ENCODE assay signal across 8 cellular contexts in the genomic region with DNA sequence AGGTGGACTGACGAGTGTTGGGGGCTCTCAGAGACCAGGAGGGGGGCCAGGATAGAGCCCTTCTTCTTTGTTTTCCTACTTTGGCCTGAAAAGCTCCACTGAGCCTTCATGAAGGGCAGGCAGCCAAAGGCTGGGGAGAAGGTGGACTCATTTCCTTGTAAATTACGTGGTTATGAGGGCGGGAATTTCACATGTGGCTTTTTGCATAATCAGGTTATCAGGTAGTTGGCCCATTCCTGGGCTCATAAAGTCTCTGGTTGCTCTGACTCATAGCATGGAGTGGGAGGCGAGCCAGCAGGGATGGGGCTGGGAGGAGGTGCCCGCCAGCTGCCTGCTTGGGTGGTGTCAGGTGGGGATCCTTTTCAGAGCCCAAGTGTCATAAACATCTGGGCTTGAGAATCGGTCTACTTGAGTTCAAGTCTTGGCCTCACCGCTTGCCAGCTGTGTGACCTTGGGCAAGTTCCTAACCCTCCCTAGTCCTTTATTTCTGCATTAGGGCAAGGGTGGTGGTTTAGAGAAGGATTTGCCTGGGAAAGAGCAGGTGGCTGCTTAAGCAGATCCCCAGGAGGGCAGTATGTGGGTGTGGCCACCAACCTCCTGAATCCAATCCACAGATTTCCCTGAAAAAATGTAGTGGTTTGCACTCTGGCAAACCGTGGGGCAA. TPM values are rescaled to one million over a fixed set of nuclear protein-coding genes. Genes with fewer than 3 reads are reported as not detected.
DNase-seq lines count a peak whose midpoint lies in the region; TF ChIP-seq lines count a peak whose summit lies in the region.

No MANE protein-coding gene starts in this region.

- H3K4me1 ChIP-seq in PC-9 (replicated peaks; ENCODE audit: insufficient read depth), result peaks cover 41% of the 10 kb centered on the region
- peaks cover 6 to 33% (median 9%) of the 10 kb centered on the region in 4 donors for H3K4me1 ChIP-seq in stomach

- H3K36me3 Mint-ChIP-seq in endothelial cell (ENCODE audit: low read depth, unreplicated experiment), result peaks cover 3% of the 10 kb centered on the region

- intact Hi-C loops in PC-9 (cut with micrococcal nuclease; ENCODE audit: unreplicated experiment) (loop anchor here (2.0 kb wide), 1 partner anchor 43 kb away; no protein-coding TSS in a partner anchor), stomach (cut with DNase I; ENCODE audit: low total_unique reads) (no loop called here)

- no peak for TF ChIP-seq EP300 in stomach (IDR thresholded peaks at IDR 0.05)

- 25 to 51% (median 34%) methylated on average over 8 of the region's 8 CpGs for WGBS in stomach, 5 donors

- H3K79me2 ChIP-seq in PC-9 (ENCODE audit: low read depth), result no peaks in the 10 kb centered on the region

- peaks cover 7% of the 10 kb centered on the region for H3K27me3 Mint-ChIP-seq in endothelial cell (ENCODE audit: unreplicated experiment)

- H3K9me3 ChIP-seq in PC-9 (ENCODE audit: insufficient read depth, low read depth), result 0 out of 2 replicates have a peak, but pooled peaks cover 5% of the 10 kb centered on the region
- H3K9me3 ChIP-seq in stomach, result no peaks in the 10 kb centered on the region

- H3F3A ChIP-seq in PC-9 (ENCODE audit: insufficient read depth, low read depth), result peaks cover 27% of the 10 kb centered on the region

- no peak overlapping the region for H3K4me3 Mint-ChIP-seq in endothelial cell (ENCODE audit: unreplicated experiment)

- no peak overlapping the region for H3K27ac Mint-ChIP-seq in endothelial cell (ENCODE audit: unreplicated experiment)

- H3K4me2 ChIP-seq in PC-9, result peak overlapping the region; percentile 56

- TF ChIP-seq CTCF in HL-60 (IDR thresholded peaks at IDR 0.05; ENCODE audit: insufficient read depth, low read length) (no peak), PC-9 (conservative IDR thresholded peaks at IDR 0.05) (no peak), fibroblast of pulmonary artery (IDR thresholded peaks at IDR 0.05; ENCODE audit: low read length, missing control alignments) (no peak), stomach (IDR thresholded peaks at IDR 0.05) (no peak), endothelial cell (IDR thresholded peaks at IDR 0.05; ENCODE audit: unreplicated experiment) (no peak), coronary artery (IDR thresholded peaks at IDR 0.05) (no peak)

- peak overlapping the region; percentile 36; the same call in 1 of the 2 replicates for H2AFZ ChIP-seq in PC-9

- no TSS peak for BruUV-seq in PC-9 (replicated peaks; lab: Mats Ljungman, UMichigan)

- no peaks in the 10 kb centered on the region for H3K9me2 ChIP-seq in PC-9 (ENCODE audit: insufficient read depth)

- H3K4me3 ChIP-seq in HL-60 (replicated peaks; ENCODE audit: insufficient read depth, low read length) (no peak overlapping the region), PC-9 (peak overlapping the region; percentile 13; the same call in 1 of the 2 replicates), fibroblast of pulmonary artery (replicated peaks; ENCODE audit: low read depth, low read length) (no peak overlapping the region), stomach (peak overlapping the region in 1 of 4 donors; percentile 2), coronary artery (no peak overlapping the region)

- POLR2A ChIA-PET in PC-9 (lab: Charles Lee; ENCODE audit: unreplicated experiment), result interaction anchor here (0.6 kb wide), 1 partner anchor 21 kb away, joined by 11 read pairs; no protein-coding TSS in a partner anchor

- CTCF ChIA-PET in PC-9 (lab: Charles Lee), result interaction anchor here (0.6 kb wide), 3 partner anchors 16 to 43 kb away, joined by 4 read pairs; no protein-coding TSS in a partner anchor

- H3K36me3 ChIP-seq in PC-9 (ENCODE audit: low read depth) (no peaks in the 10 kb centered on the region), stomach (no peaks in the 10 kb centered on the region)

- H3K27me3 ChIP-seq in HL-60 (ENCODE audit: insufficient read depth, poor library complexity, severe bottlenecking) (no peaks in the 10 kb centered on the region), PC-9 (ENCODE audit: insufficient read depth, low read depth) (no peaks in the 10 kb centered on the region), stomach (peaks cover 0 to 5% (median 0%) of the 10 kb centered on the region in 3 donors)

- no peaks in the 10 kb centered on the region for H4K20me1 ChIP-seq in PC-9 (ENCODE audit: insufficient read depth)

- DNase-seq in HL-60 (ENCODE audit: low read depth in 1 of 2, low spot score in 1 of 2) (peak in 1 of 2 experiments; percentile 54), PC-9 (peak; percentile 94 to 96), fibroblast of pulmonary artery (ENCODE audit: low read depth) (peak; percentile 99), stomach (peak; percentile 90), endothelial cell (ENCODE audit: low spot score) (no peak), coronary artery (ENCODE audit: low spot score) (no peak), SKM-1 treated with dmso at 0.1 percent for 144 hours (lab: John Stamatoyannopoulos, UW; ENCODE audit: unreplicated experiment) (no peak), pons (ENCODE audit: low spot score) (no peak)

- no peaks in the 10 kb centered on the region for H3K9me3 Mint-ChIP-seq in endothelial cell (ENCODE audit: unreplicated experiment)

- TF ChIP-seq POLR2A in stomach (IDR thresholded peaks at IDR 0.05), result no peak

- H3K4me1 Mint-ChIP-seq in endothelial cell (ENCODE audit: unreplicated experiment), result peaks cover 23% of the 10 kb centered on the region

- peak overlapping the region; percentile 27; the same call in 1 of the 2 replicates for H3K27ac ChIP-seq in HL-60 (replicated peaks)
- H3K27ac ChIP-seq in PC-9, result peak overlapping the region; percentile 75
- H3K27ac ChIP-seq in stomach, result peak overlapping the region; percentile 50 to 85 (median 76)
- peak overlapping the region in 1 of 2 donors; percentile 40 for H3K27ac ChIP-seq in coronary artery

RNA-seq across cellular contexts. Expression of gene RNF24, which starts 26.5 kb away (rescaled TPM):
- total RNA-seq in PC-9 (2021), result 60.5 and 89.0 TPM in 2 replicates
- 10 to 100 TPM in 2 of 5 donors, 1 to 10 TPM in 3; 1.3 to 12.2 (median 7.2) TPM for total RNA-seq in stomach
- polyA plus RNA-seq in stomach, result 1 to 10 TPM; 2.2 to 3.7 (median 2.3) TPM
- total RNA-seq in endothelial cell (ENCODE audit: unreplicated experiment), result 19.8 TPM

Comparison
In these comparisons a context has a peak if more than half of its experiments do, and no peak if none do; other contexts are left out.
1. DNase-seq: peak in PC-9 (2 of 2), fibroblast of pulmonary artery (single experiment) and stomach (single experiment); none in endothelial cell (single experiment), coronary artery (single experiment), SKM-1 treated with dmso at 0.1 percent for 144 hours (single experiment) and pons (single experiment).